In the genomic region with DNA sequence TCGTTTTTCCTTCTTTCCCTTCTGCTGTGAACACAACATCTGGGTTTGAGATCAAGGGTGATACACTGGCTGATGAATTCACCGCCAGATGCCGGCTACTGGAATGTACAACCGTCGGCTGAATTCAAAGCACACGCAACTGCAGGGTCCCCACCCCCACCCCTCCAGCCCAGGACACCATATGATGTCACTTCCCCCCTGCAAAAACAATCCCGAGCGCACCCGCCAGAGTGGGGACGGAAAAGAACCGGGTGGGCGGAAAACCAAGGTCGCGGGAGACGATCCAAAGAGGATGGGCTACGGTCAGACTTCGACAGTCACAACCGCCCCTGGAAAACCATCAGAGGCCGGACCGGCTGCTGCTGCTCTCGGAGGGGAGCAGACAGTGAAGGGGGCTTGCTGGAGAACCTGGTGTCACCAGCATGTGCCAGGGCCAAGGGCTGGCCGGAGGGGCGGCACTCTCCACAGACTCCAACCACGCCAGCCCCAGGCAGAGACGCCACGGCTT, we compare ENCODE assay signal across 1 cellular context.
TF ChIP-seq lines count a peak whose summit lies in the region.

No MANE protein-coding gene starts in this region.

TF ChIP-seq in SK-N-SH, 30 proteins besides CTCF, POLR2A, EP300 and RAD21 (continued from another document):
- 0 out of 2 replicates have a peak, but pooled peaks have one; percentile 30 for TF ChIP-seq NFIC (IDR thresholded peaks at IDR 0.05; ENCODE audit: borderline replicate concordance)
- TF ChIP-seq RCOR1 (IDR thresholded peaks at IDR 0.05; ENCODE audit: low read length), result peak; percentile 78
- 0 out of 2 replicates have a peak, but pooled peaks have one; percentile 35 for TF ChIP-seq POLR2AphosphoS5 (IDR thresholded peaks at IDR 0.05; ENCODE audit: low read depth, low read length)
- peak; percentile 40; the same call in 1 of the 2 replicates for TF ChIP-seq RXRA (IDR thresholded peaks at IDR 0.05; ENCODE audit: borderline replicate concordance, low read depth)
- TF ChIP-seq EZH2phosphoT487 (IDR thresholded peaks at IDR 0.05; ENCODE audit: borderline replicate concordance, low read depth), result no peak
- no peak; the same call in none of the 2 replicates for TF ChIP-seq GABPA (IDR thresholded peaks at IDR 0.05; ENCODE audit: low read depth)
- TF ChIP-seq TEAD4 (IDR thresholded peaks at IDR 0.05; ENCODE audit: borderline replicate concordance, insufficient read depth), result peak; percentile 39; the same call in 1 of the 2 replicates
- no peak for TF ChIP-seq SMC3 (IDR thresholded peaks at IDR 0.05; ENCODE audit: low read depth, low read length)
- no peak for TF ChIP-seq JUND (IDR thresholded peaks at IDR 0.05)
- no peak for TF ChIP-seq MXI1 (IDR thresholded peaks at IDR 0.05; ENCODE audit: low read depth, low read length)
- peak; percentile 81 for TF ChIP-seq TCF12 (IDR thresholded peaks at IDR 0.05)
- peak; percentile 67 for TF ChIP-seq CHD2 (IDR thresholded peaks at IDR 0.05; ENCODE audit: low read length, partially characterized antibody)
- no peak for TF ChIP-seq FOXM1 (IDR thresholded peaks at IDR 0.05; ENCODE audit: low read depth)
- no peak for TF ChIP-seq SIN3A (IDR thresholded peaks at IDR 0.05; ENCODE audit: borderline replicate concordance, low read depth, low read length)
- TF ChIP-seq TAF1 (IDR thresholded peaks at IDR 0.05; ENCODE audit: borderline replicate concordance, low read depth, low read length), result 0 out of 2 replicates have a peak, but pooled peaks have one; percentile 9
- peak; percentile 16; the same call in 1 of the 2 replicates for TF ChIP-seq FOSL2 (IDR thresholded peaks at IDR 0.05; ENCODE audit: borderline replicate concordance, low read depth)
- no peak for TF ChIP-seq USF1 (IDR thresholded peaks at IDR 0.05; ENCODE audit: borderline replicate concordance, low read depth)
- TF ChIP-seq, protein P1, sequence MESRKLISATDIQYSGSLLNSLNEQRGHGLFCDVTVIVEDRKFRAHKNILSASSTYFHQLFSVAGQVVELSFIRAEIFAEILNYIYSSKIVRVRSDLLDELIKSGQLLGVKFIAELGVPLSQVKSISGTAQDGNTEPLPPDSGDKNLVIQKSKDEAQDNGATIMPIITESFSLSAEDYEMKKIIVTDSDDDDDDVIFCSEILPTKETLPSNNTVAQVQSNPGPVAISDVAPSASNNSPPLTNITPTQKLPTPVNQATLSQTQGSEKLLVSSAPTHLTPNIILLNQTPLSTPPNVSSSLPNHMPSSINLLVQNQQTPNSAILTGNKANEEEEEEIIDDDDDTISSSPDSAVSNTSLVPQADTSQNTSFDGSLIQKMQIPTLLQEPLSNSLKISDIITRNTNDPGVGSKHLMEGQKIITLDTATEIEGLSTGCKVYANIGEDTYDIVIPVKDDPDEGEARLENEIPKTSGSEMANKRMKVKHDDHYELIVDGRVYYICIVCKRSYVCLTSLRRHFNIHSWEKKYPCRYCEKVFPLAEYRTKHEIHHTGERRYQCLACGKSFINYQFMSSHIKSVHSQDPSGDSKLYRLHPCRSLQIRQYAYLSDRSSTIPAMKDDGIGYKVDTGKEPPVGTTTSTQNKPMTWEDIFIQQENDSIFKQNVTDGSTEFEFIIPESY (IDR thresholded peaks at IDR 0.05; ENCODE audit: borderline replicate concordance, low read depth), result no peak
